Comparison of ENCODE assay signal across 1 cellular context in genomic region chr2:216110620-216111019, GRCh38.
TF ChIP-seq lines count a peak whose summit lies in the region.

No MANE protein-coding gene starts in this region.

TF ChIP-seq in HepG2, 621 proteins besides CTCF, POLR2A, EP300 and RAD21:
- TF ChIP-seq ZSCAN30 (CRISPR knock-in tag; IDR thresholded peaks at IDR 0.05) = peak; percentile 39; the same call in 1 of the 2 replicates
- no peak for TF ChIP-seq SAP130 (CRISPR knock-in tag; IDR thresholded peaks at IDR 0.05; ENCODE audit: low read depth)
- TF ChIP-seq ZNF678 (CRISPR knock-in tag; IDR thresholded peaks at IDR 0.05) = no peak
- TF ChIP-seq MLX (CRISPR knock-in tag; IDR thresholded peaks at IDR 0.05) = 0 out of 2 replicates have a peak, but pooled peaks have one; percentile 2
- TF ChIP-seq XRCC5 (optimal IDR thresholded peaks at IDR 0.05; ENCODE audit: low read length) = no peak
- no peak for TF ChIP-seq GABPA (IDR thresholded peaks at IDR 0.05; ENCODE audit: low read depth, low read length)
- TF ChIP-seq GABPA (CRISPR knock-in tag; IDR thresholded peaks at IDR 0.05; ENCODE audit: low read depth) = 0 out of 2 replicates have a peak, but pooled peaks have one; percentile 6
- TF ChIP-seq ZFP36L2 (CRISPR knock-in tag; IDR thresholded peaks at IDR 0.05) = 0 out of 2 replicates have a peak, but pooled peaks have one; percentile 2
- no peak for TF ChIP-seq SNAI1 (CRISPR knock-in tag; IDR thresholded peaks at IDR 0.05; ENCODE audit: borderline replicate concordance)
- TF ChIP-seq HNRNPUL1 (IDR thresholded peaks at IDR 0.05; ENCODE audit: low read depth, low read length) = no peak
- TF ChIP-seq ZNF841 (CRISPR knock-in tag; IDR thresholded peaks at IDR 0.05; ENCODE audit: borderline replicate concordance) = no peak
- TF ChIP-seq ZNF121 (CRISPR knock-in tag; IDR thresholded peaks at IDR 0.05) = no peak
- 0 out of 2 replicates have a peak, but pooled peaks have one; percentile 2 for TF ChIP-seq TRAFD1 (CRISPR knock-in tag; IDR thresholded peaks at IDR 0.05; ENCODE audit: borderline replicate concordance)
- TF ChIP-seq MBNL3 (CRISPR knock-in tag; conservative IDR thresholded peaks at IDR 0.05) = no peak
- TF ChIP-seq TEF (CRISPR knock-in tag; IDR thresholded peaks at IDR 0.05) = 0 out of 2 replicates have a peak, but pooled peaks have one; percentile 38
TF ChIP-seq in HepG2: peak in this region for 6.
